Comparison of ENCODE assay signal across 10 cellular contexts in genomic region chr17:17028059-17028877, GRCh38. TPM values are rescaled to one million over a fixed set of nuclear protein-coding genes. Genes with fewer than 3 reads are reported as not detected.
DNase-seq lines count a peak whose midpoint lies in the region; ATAC-seq and TF ChIP-seq lines count a peak whose summit lies in the region.
"Had no signal": no experiment of that assay in that cellular context is flagged by ENCODE, and none has a peak within 500 bp of the region (broad histone marks: within the 10 kb centered on the region; RNA-seq: fewer than 3 reads in every experiment).

No MANE protein-coding gene starts in this region.

- H3K4me2 ChIP-seq in fibroblast of lung (ENCODE audit: extremely low read depth, insufficient read depth, low read length) = no peak overlapping the region
- H3K4me2 ChIP-seq in neuronal stem cell (ENCODE audit: insufficient read depth, low read length, poor library complexity, severe bottlenecking) = no peak overlapping the region

- intact Hi-C loops in Panc1 (cut with micrococcal nuclease; ENCODE audit: unreplicated experiment) = no loop called here
- intact Hi-C loops in activated CD8-positive, alpha-beta T cell treated with anti-CD3 and anti-CD28 coated beads for 36 hours (cut with micrococcal nuclease) = no loop called here

- peaks cover 10% of the 10 kb centered on the region for H3K4me1 ChIP-seq in Panc1 (ENCODE audit: control insufficient read depth, insufficient read depth, low read length)
- H3K4me1 ChIP-seq in fibroblast of lung (ENCODE audit: control insufficient read depth, extremely low read depth, insufficient read depth, low read length) = peaks cover 9% of the 10 kb centered on the region
- H3K4me1 ChIP-seq in neuronal stem cell (ENCODE audit: control insufficient read depth in 2 of 2, insufficient read depth in 1 of 2, low read depth in 1 of 2, low read length in 2 of 2) = peaks cover 16 to 38% of the 10 kb centered on the region in 2 donors

- peak overlapping the region; percentile 12 for H3K23ac ChIP-seq in neuronal stem cell (ENCODE audit: low read depth, low read length, poor library complexity)

- CTCF ChIA-PET in Panc1 (lab: Charles Lee) = no interaction called here
- CTCF ChIA-PET in activated CD8-positive, alpha-beta T cell treated with anti-CD3 and anti-CD28 coated beads for 36 hours (lab: Charles Lee) = no interaction called here

- peak overlapping the region; percentile 91 for H3K18ac ChIP-seq in neuronal stem cell (ENCODE audit: low read length)

- peak overlapping the region; percentile 42 for H2BK15ac ChIP-seq in neuronal stem cell (ENCODE audit: low read length)

- H3K36me3 Mint-ChIP-seq in activated CD8-positive, alpha-beta T cell treated with anti-CD3 and anti-CD28 coated beads for 36 hours (ENCODE audit: low read depth) = no peaks in the 10 kb centered on the region

- WGBS in neuronal stem cell (ENCODE audit: extremely low coverage in 2 of 2, insufficient read length in 2 of 2, insufficient replicate concordance in 1 of 2), 2 donors = no CpG with 5 or more reads among the region's 12 CpGs

- H2BK120ac ChIP-seq in neuronal stem cell (ENCODE audit: low read depth, low read length) = no peak overlapping the region

- no peak overlapping the region for H3K4me3 Mint-ChIP-seq in activated CD8-positive, alpha-beta T cell treated with anti-CD3 and anti-CD28 coated beads for 36 hours

- H3K14ac ChIP-seq in neuronal stem cell (ENCODE audit: low read length) = no peak overlapping the region

- no peak overlapping the region for H2AFZ ChIP-seq in fibroblast of lung (ENCODE audit: low read length)
- no peak overlapping the region for H2AFZ ChIP-seq in neuronal stem cell (ENCODE audit: low read length)

- H2AK5ac ChIP-seq in neuronal stem cell (ENCODE audit: low read depth, low read length) = peak overlapping the region; percentile 48

- DNase-seq in ELF-1 (ENCODE audit: low read depth, low spot score) (peak; percentile 97), Panc1 (ENCODE audit: low read depth, low spot score) (no peak), fibroblast of lung (ENCODE audit: low read depth in 2 of 2) (peak; percentile 51 to 94), neuronal stem cell (ENCODE audit: low spot score) (peak; percentile 41), activated gamma-delta T cell treated with Interleukin-2 at 50 U/mL for 16 hours (no peak)
- DNase-seq in activated CD8-positive, alpha-beta T cell treated with anti-CD3 and anti-CD28 coated beads for 36 hours = no peak

- no peak overlapping the region for H3K4me3 ChIP-seq in Panc1 (ENCODE audit: low read depth in 2 of 2, low read length in 2 of 2)
- no peak overlapping the region for H3K4me3 ChIP-seq in fibroblast of lung (replicated peaks in 1 of 4; ENCODE audit: control extremely low read depth in 1 of 4, insufficient read depth in 1 of 4, low read depth in 3 of 4, low read length in 4 of 4)
- H3K4me3 ChIP-seq in neuronal stem cell (ENCODE audit: low read length in 2 of 2) = no peak overlapping the region

- TF ChIP-seq CTCF in Panc1 (IDR thresholded peaks at IDR 0.05) (no peak), fibroblast of lung (conservative IDR thresholded peaks at IDR 0.05 in 1 of 2, IDR thresholded peaks at IDR 0.05 in 1 of 2; ENCODE audit: low read depth in 1 of 2, low read length in 2 of 2) (no peak)
- no peak for TF ChIP-seq CTCF in activated CD8-positive, alpha-beta T cell treated with anti-CD3 and anti-CD28 coated beads for 36 hours (IDR thresholded peaks at IDR 0.05)

- no peak overlapping the region for H3K27ac ChIP-seq in Panc1 (ENCODE audit: low read length)
- no peak overlapping the region for H3K27ac ChIP-seq in fibroblast of lung (ENCODE audit: insufficient read depth, low read length)
- no peak overlapping the region for H3K27ac ChIP-seq in neuronal stem cell (replicated peaks; ENCODE audit: low read length)

- H3K27me3 ChIP-seq in Panc1 (ENCODE audit: control insufficient read depth, insufficient read depth, low read length) (no peaks in the 10 kb centered on the region), fibroblast of lung (ENCODE audit: control insufficient read depth, insufficient read depth, low read length) (no peaks in the 10 kb centered on the region), neuronal stem cell (ENCODE audit: control insufficient read depth in 3 of 3, insufficient read depth in 3 of 3, low read depth in 1 of 3, low read length in 3 of 3) (peaks cover 0 to 4% (median 1%) of the 10 kb centered on the region in 3 experiments)

- no peak overlapping the region for H3K9ac ChIP-seq in fibroblast of lung (ENCODE audit: insufficient read depth, low read length)
- no peak overlapping the region for H3K9ac ChIP-seq in neuronal stem cell (ENCODE audit: low read depth, low read length, poor library complexity)

- POLR2A ChIA-PET in Panc1 (lab: Charles Lee) = no interaction called here
- POLR2A ChIA-PET in activated CD8-positive, alpha-beta T cell treated with anti-CD3 and anti-CD28 coated beads for 36 hours (lab: Charles Lee) = interaction anchor here (0.9 kb wide), 1 partner anchor 107 kb away, joined by 3 read pairs; no protein-coding TSS in a partner anchor

- no peaks in the 10 kb centered on the region for H3K27me3 Mint-ChIP-seq in activated CD8-positive, alpha-beta T cell treated with anti-CD3 and anti-CD28 coated beads for 36 hours

- H3K4ac ChIP-seq in neuronal stem cell (ENCODE audit: low read length) = no peak overlapping the region

- H2BK12ac ChIP-seq in neuronal stem cell (ENCODE audit: low read length) = peak overlapping the region; percentile 86

- peak overlapping the region; percentile 0 for H4K8ac ChIP-seq in neuronal stem cell (ENCODE audit: low read depth, low read length)

- ATAC-seq in Panc1 (peak; percentile 52; the same call in 1 of the 2 replicates), HG02610 (IDR thresholded peaks at IDR 0.05; ENCODE audit: unreplicated experiment) (no peak), GM21515 (IDR thresholded peaks at IDR 0.05; ENCODE audit: unreplicated experiment) (no peak)
- no peak for ATAC-seq in activated CD8-positive, alpha-beta T cell treated with anti-CD3 and anti-CD28 coated beads for 36 hours

- H3K79me2 ChIP-seq in fibroblast of lung (ENCODE audit: control insufficient read depth, insufficient read depth, low read length) = no peaks in the 10 kb centered on the region

- H3K9me3 Mint-ChIP-seq in activated CD8-positive, alpha-beta T cell treated with anti-CD3 and anti-CD28 coated beads for 36 hours = no peaks in the 10 kb centered on the region

- no peaks in the 10 kb centered on the region for H3K9me3 ChIP-seq in Panc1 (ENCODE audit: control insufficient read depth, insufficient read depth, low read depth, low read length)
- H3K9me3 ChIP-seq in fibroblast of lung (ENCODE audit: control insufficient read depth, insufficient read depth, low read depth, low read length) = no peaks in the 10 kb centered on the region
- no peaks in the 10 kb centered on the region for H3K9me3 ChIP-seq in neuronal stem cell (replicated peaks in 1 of 2; ENCODE audit: control insufficient read depth in 2 of 2, insufficient read depth in 1 of 2, low read depth in 1 of 2, low read length in 2 of 2)

- no peak overlapping the region for H4K91ac ChIP-seq in neuronal stem cell (ENCODE audit: low read depth, low read length, poor library complexity)

- H4K20me1 ChIP-seq in fibroblast of lung (ENCODE audit: control insufficient read depth, extremely low read depth, insufficient read depth, low read length) = no peaks in the 10 kb centered on the region

- no TSS peak for BruUV-seq in Panc1 (replicated peaks; lab: Mats Ljungman, UMichigan)

- no peak overlapping the region for H2BK5ac ChIP-seq in neuronal stem cell (ENCODE audit: low read length)

- H3K27ac Mint-ChIP-seq in activated CD8-positive, alpha-beta T cell treated with anti-CD3 and anti-CD28 coated beads for 36 hours = no peak overlapping the region

- H3K79me1 ChIP-seq in neuronal stem cell (ENCODE audit: low read depth, low read length) = no peaks in the 10 kb centered on the region

- H3K36me3 ChIP-seq in Panc1 (ENCODE audit: control insufficient read depth, insufficient read depth, low read length) (no peaks in the 10 kb centered on the region), fibroblast of lung (ENCODE audit: control insufficient read depth, insufficient read depth, low read length) (no peaks in the 10 kb centered on the region), neuronal stem cell (replicated peaks in 1 of 2; ENCODE audit: control insufficient read depth in 2 of 2, insufficient read depth in 2 of 2, low read length in 2 of 2) (no peaks in the 10 kb centered on the region)

- in situ Hi-C loops in Panc1 (cut with HindIII; ENCODE audit: low pct_unique_long_range_greater_than_20kb, low sequenced_read_pairs) = no loop called here

- H3K4me1 Mint-ChIP-seq in activated CD8-positive, alpha-beta T cell treated with anti-CD3 and anti-CD28 coated beads for 36 hours (ENCODE audit: low read depth) = no peaks in the 10 kb centered on the region

RNA-seq across cellular contexts. Expression of gene MPRIP, which starts 14.0 kb away (rescaled TPM):
- total RNA-seq in Panc1 (2021; ENCODE audit: unreplicated experiment) (155 TPM), fibroblast of lung (67.3 and 104 TPM in 2 replicates)
- 100 TPM for polyA plus RNA-seq in Panc1 (2012; ENCODE audit: insufficient read length)
- 111 and 124 TPM in 2 replicates for polyA plus RNA-seq in fibroblast of lung
- 189 and 239 TPM in 2 replicates for polyA plus RNA-seq in fibroblast of lung (2012)
- 473 and 658 TPM in 2 replicates for polyA minus RNA-seq in fibroblast of lung (ENCODE audit: low replicate concordance)
- 67.7 TPM for polyA plus RNA-seq in neuronal stem cell (2013, experiment 1 of 2)
- 72.4 TPM for polyA plus RNA-seq in neuronal stem cell (2013, experiment 2 of 2)
- 100 to 1,000 TPM; 132 to 135 TPM for total RNA-seq in activated CD8-positive, alpha-beta T cell treated with anti-CD3 and anti-CD28 coated beads for 36 hours

RNA-seq across cellular contexts. Expression of gene TNFRSF13B, which starts 56.4 kb away (rescaled TPM):
- not detected for total RNA-seq in Panc1 (2021; ENCODE audit: unreplicated experiment)
- polyA plus RNA-seq in Panc1 (2012; ENCODE audit: insufficient read length) = not detected
- not detected in 2 replicates for total RNA-seq in fibroblast of lung
- not detected in 2 replicates for polyA plus RNA-seq in fibroblast of lung
- not detected in 2 replicates for polyA plus RNA-seq in fibroblast of lung (2012)
- polyA minus RNA-seq in fibroblast of lung (ENCODE audit: low replicate concordance) = not detected in 2 replicates
- not detected for polyA plus RNA-seq in neuronal stem cell (2013, experiment 1 of 2)
- not detected for polyA plus RNA-seq in neuronal stem cell (2013, experiment 2 of 2)
- not detected for total RNA-seq in activated CD8-positive, alpha-beta T cell treated with anti-CD3 and anti-CD28 coated beads for 36 hours
- total RNA-seq: subcutaneous adipose tissue; T-helper 1 cell treated with Interleukin-12 subunit alpha and Interleukin-12 subunit beta and Interleukin-4 antibody, amounts not matched to agents 30 ng/mL and 1 ng/mL, for 36 hours had no signal

Comparison
In these comparisons a context has a peak if more than half of its experiments do, and no peak if none do; other contexts are left out.
1. DNase-seq: peak in ELF-1 (single experiment), fibroblast of lung (2 of 2) and neuronal stem cell (single experiment); none in Panc1 (single experiment), activated CD8-positive, alpha-beta T cell treated with anti-CD3 and anti-CD28 coated beads for 36 hours (single experiment) and activated gamma-delta T cell treated with Interleukin-2 at 50 U/mL for 16 hours (single experiment).